2 cellular contexts compared by ENCODE assay signal in the genomic region with DNA sequence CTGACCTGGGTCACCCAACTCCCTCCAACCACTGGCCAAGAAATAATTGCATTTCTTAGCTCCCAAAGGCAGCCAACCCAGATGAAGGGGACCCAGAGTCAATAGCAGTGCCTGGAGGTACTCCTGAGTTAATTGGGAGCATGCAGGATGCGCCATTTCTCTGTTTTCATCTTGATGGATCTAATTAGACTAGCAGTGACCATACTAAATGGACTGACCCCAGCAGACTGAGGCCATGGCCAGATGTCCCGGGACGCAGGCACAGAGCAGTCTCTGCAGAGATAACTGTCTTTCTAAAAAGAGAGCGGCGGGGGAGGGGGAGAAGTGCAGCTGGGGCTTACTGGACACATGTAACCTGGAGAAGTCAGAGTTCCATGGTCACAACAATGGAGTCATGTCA.
TF ChIP-seq lines count a peak whose summit lies in the region.

No MANE protein-coding gene starts in this region.

TF ChIP-seq in SK-N-SH, 30 proteins besides CTCF, POLR2A, EP300 and RAD21 (continues in another document):
- TF ChIP-seq TEAD4 (IDR thresholded peaks at IDR 0.05; ENCODE audit: borderline replicate concordance, insufficient read depth) (no peak), EZH2phosphoT487 (IDR thresholded peaks at IDR 0.05; ENCODE audit: borderline replicate concordance, low read depth) (no peak), CHD2 (IDR thresholded peaks at IDR 0.05; ENCODE audit: low read length, partially characterized antibody) (peak; percentile 95), NFIC (IDR thresholded peaks at IDR 0.05; ENCODE audit: borderline replicate concordance) (no peak), JUND (IDR thresholded peaks at IDR 0.05) (no peak), SIN3A (IDR thresholded peaks at IDR 0.05; ENCODE audit: borderline replicate concordance, low read depth, low read length) (no peak), FOXJ3 (CRISPR knock-in tag; IDR thresholded peaks at IDR 0.05) (peak; percentile 98), GATA2 (CRISPR knock-in tag; IDR thresholded peaks at IDR 0.05) (peak; percentile 95), GABPA (IDR thresholded peaks at IDR 0.05; ENCODE audit: low read depth) (no peak), NRF1 (IDR thresholded peaks at IDR 0.05; ENCODE audit: low read depth, low read length) (no peak), MEF2A (IDR thresholded peaks at IDR 0.05; ENCODE audit: borderline replicate concordance, low read depth) (no peak), FOSL2 (IDR thresholded peaks at IDR 0.05; ENCODE audit: borderline replicate concordance, low read depth) (no peak), RXRA (IDR thresholded peaks at IDR 0.05; ENCODE audit: borderline replicate concordance, low read depth) (no peak), FOXM1 (IDR thresholded peaks at IDR 0.05; ENCODE audit: low read depth) (no peak), MXI1 (IDR thresholded peaks at IDR 0.05; ENCODE audit: low read depth, low read length) (peak; percentile 83), POLR2AphosphoS5 (IDR thresholded peaks at IDR 0.05; ENCODE audit: low read depth, low read length) (no peak), TCF12 (IDR thresholded peaks at IDR 0.05) (peak; percentile 47; the same call in 1 of the 2 replicates), TAF1 (IDR thresholded peaks at IDR 0.05; ENCODE audit: borderline replicate concordance, low read depth, low read length) (no peak), SMC3 (IDR thresholded peaks at IDR 0.05; ENCODE audit: low read depth, low read length) (peak; percentile 7; the same call in 1 of the 2 replicates), ELF1 (IDR thresholded peaks at IDR 0.05) (no peak)
- TF ChIP-seq, protein P1, sequence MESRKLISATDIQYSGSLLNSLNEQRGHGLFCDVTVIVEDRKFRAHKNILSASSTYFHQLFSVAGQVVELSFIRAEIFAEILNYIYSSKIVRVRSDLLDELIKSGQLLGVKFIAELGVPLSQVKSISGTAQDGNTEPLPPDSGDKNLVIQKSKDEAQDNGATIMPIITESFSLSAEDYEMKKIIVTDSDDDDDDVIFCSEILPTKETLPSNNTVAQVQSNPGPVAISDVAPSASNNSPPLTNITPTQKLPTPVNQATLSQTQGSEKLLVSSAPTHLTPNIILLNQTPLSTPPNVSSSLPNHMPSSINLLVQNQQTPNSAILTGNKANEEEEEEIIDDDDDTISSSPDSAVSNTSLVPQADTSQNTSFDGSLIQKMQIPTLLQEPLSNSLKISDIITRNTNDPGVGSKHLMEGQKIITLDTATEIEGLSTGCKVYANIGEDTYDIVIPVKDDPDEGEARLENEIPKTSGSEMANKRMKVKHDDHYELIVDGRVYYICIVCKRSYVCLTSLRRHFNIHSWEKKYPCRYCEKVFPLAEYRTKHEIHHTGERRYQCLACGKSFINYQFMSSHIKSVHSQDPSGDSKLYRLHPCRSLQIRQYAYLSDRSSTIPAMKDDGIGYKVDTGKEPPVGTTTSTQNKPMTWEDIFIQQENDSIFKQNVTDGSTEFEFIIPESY (IDR thresholded peaks at IDR 0.05; ENCODE audit: borderline replicate concordance, low read depth): no peak
- TF ChIP-seq, protein P2, sequence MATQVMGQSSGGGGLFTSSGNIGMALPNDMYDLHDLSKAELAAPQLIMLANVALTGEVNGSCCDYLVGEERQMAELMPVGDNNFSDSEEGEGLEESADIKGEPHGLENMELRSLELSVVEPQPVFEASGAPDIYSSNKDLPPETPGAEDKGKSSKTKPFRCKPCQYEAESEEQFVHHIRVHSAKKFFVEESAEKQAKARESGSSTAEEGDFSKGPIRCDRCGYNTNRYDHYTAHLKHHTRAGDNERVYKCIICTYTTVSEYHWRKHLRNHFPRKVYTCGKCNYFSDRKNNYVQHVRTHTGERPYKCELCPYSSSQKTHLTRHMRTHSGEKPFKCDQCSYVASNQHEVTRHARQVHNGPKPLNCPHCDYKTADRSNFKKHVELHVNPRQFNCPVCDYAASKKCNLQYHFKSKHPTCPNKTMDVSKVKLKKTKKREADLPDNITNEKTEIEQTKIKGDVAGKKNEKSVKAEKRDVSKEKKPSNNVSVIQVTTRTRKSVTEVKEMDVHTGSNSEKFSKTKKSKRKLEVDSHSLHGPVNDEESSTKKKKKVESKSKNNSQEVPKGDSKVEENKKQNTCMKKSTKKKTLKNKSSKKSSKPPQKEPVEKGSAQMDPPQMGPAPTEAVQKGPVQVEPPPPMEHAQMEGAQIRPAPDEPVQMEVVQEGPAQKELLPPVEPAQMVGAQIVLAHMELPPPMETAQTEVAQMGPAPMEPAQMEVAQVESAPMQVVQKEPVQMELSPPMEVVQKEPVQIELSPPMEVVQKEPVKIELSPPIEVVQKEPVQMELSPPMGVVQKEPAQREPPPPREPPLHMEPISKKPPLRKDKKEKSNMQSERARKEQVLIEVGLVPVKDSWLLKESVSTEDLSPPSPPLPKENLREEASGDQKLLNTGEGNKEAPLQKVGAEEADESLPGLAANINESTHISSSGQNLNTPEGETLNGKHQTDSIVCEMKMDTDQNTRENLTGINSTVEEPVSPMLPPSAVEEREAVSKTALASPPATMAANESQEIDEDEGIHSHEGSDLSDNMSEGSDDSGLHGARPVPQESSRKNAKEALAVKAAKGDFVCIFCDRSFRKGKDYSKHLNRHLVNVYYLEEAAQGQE (IDR thresholded peaks at IDR 0.05; ENCODE audit: low read depth, low read length): no peak
- TF ChIP-seq, protein P3, sequence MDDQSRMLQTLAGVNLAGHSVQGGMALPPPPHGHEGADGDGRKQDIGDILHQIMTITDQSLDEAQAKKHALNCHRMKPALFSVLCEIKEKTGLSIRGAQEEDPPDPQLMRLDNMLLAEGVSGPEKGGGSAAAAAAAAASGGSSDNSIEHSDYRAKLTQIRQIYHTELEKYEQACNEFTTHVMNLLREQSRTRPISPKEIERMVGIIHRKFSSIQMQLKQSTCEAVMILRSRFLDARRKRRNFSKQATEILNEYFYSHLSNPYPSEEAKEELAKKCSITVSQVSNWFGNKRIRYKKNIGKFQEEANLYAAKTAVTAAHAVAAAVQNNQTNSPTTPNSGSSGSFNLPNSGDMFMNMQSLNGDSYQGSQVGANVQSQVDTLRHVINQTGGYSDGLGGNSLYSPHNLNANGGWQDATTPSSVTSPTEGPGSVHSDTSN (IDR thresholded peaks at IDR 0.05): no peak
- TF ChIP-seq, protein P4, sequence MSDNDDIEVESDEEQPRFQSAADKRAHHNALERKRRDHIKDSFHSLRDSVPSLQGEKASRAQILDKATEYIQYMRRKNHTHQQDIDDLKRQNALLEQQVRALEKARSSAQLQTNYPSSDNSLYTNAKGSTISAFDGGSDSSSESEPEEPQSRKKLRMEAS (IDR thresholded peaks at IDR 0.05; ENCODE audit: low read depth): no peak
- TF ChIP-seq, protein P5, sequence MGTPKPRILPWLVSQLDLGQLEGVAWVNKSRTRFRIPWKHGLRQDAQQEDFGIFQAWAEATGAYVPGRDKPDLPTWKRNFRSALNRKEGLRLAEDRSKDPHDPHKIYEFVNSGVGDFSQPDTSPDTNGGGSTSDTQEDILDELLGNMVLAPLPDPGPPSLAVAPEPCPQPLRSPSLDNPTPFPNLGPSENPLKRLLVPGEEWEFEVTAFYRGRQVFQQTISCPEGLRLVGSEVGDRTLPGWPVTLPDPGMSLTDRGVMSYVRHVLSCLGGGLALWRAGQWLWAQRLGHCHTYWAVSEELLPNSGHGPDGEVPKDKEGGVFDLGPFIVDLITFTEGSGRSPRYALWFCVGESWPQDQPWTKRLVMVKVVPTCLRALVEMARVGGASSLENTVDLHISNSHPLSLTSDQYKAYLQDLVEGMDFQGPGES (IDR thresholded peaks at IDR 0.05; ENCODE audit: low read depth, low read length): no peak

TF ChIP-seq in H1, 55 proteins besides CTCF, POLR2A, EP300 and RAD21:
- TF ChIP-seq CBX8 (IDR thresholded peaks at IDR 0.05; ENCODE audit: borderline replicate concordance, low read depth, low read length) (no peak), NRF1 (IDR thresholded peaks at IDR 0.05; ENCODE audit: low read depth, low read length) (no peak), SIX5 (IDR thresholded peaks at IDR 0.05; ENCODE audit: low read depth, low read length) (no peak), SUZ12 (IDR thresholded peaks at IDR 0.05; ENCODE audit: low read length) (no peak), KDM5A (IDR thresholded peaks at IDR 0.05; ENCODE audit: low read length) (no peak), ZNF274 (IDR thresholded peaks at IDR 0.05; ENCODE audit: borderline replicate concordance, extremely low read depth, low read length) (no peak), CHD2 (IDR thresholded peaks at IDR 0.05; ENCODE audit: low read length) (no peak), KDM4A (IDR thresholded peaks at IDR 0.05; ENCODE audit: low read depth, low read length, severe bottlenecking) (no peak), BCL11A (IDR thresholded peaks at IDR 0.05; ENCODE audit: low read depth in 2 of 2, low read length in 2 of 2) (no peak), KDM1A (IDR thresholded peaks at IDR 0.05; ENCODE audit: borderline replicate concordance, low read length) (no peak)
